9 cellular contexts compared by ENCODE assay signal in the genomic region with DNA sequence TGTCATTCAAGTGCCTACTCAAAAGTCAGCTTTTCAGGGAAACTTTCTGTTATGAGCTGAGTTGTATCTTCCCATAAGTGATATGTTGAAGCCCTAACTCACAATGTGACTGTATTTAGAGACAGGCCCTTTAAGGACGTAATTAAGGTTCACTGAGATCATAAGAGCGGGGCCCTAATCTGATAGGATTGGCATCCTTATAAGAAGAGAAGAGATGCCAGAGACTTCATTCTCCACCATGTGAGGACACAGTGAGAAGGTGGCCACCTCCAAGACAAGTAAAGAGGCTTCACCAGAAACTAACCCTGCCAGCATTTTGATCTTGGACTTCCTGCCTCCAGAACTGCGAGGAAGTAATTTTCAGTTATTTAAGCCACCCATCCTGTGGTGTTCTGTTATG. TPM values are rescaled to one million over a fixed set of nuclear protein-coding genes. Genes with fewer than 3 reads are reported as not detected.
"Had no signal": no experiment of that assay in that cellular context is flagged by ENCODE, and none has a peak within 500 bp of the region (broad histone marks: within the 10 kb centered on the region; RNA-seq: fewer than 3 reads in every experiment).

No MANE protein-coding gene starts in this region.

- DNase-seq: IMR-90, KBM-7, KG1 had no signal

- ATAC-seq: K562 had no signal

- H3K27ac ChIP-seq: HL-60 had no signal

- FAIRE-seq: HTR-8/SVneo, K562 had no signal

- H3K4me3 ChIP-seq: K562 had no signal

RNA-seq across cellular contexts. Expression of a gene that starts 12.7 kb away (rescaled TPM):
- total RNA-seq: HT-29, HT1080, IMR-90, K562 had no signal
- polyA plus RNA-seq: IgD-negative memory B cell, IMR-90, K562 had no signal
